14 cellular contexts compared by ENCODE assay signal in genomic region chr20:10513931-10514575, GRCh38.
DNase-seq lines count a peak whose midpoint lies in the region; ATAC-seq and TF ChIP-seq lines count a peak whose summit lies in the region.
"Had no signal": no experiment of that assay in that cellular context is flagged by ENCODE, and none has a peak within 500 bp of the region (broad histone marks: within the 10 kb centered on the region; RNA-seq: fewer than 3 reads in every experiment).

No MANE protein-coding gene starts in this region.

- H3K27me3 ChIP-seq in gastrocnemius medialis, result no peaks in the 10 kb centered on the region
- H3K27me3 ChIP-seq: colonic mucosa, right atrium auricular region had no signal

- H3K36me3 ChIP-seq in gastrocnemius medialis, result no peaks in the 10 kb centered on the region
- H3K36me3 ChIP-seq: colonic mucosa, right atrium auricular region, WERI-Rb-1 had no signal

- DNase-seq in NB4 (ENCODE audit: low read depth) (peak; percentile 66), erythroblast (lab: John Stamatoyannopoulos, UW) (no peak), gastrocnemius medialis (no peak), Right ventricle myocardium inferior (ENCODE audit: missing footprints) (no peak), cortex of kidney (lab: John Stamatoyannopoulos, UW) (no peak), NCI-H2171 treated with DMSO at 0.1 percent for 48 hours (lab: John Stamatoyannopoulos, UW) (no peak)
- DNase-seq: CD8-positive, alpha-beta memory T cell; colonic mucosa; NCI-H2107; substantia nigra; WERI-Rb-1 had no signal

- H3K9me3 ChIP-seq in gastrocnemius medialis, result no peaks in the 10 kb centered on the region
- H3K9me3 ChIP-seq: colonic mucosa, right atrium auricular region had no signal

- intact Hi-C loops in gastrocnemius medialis (cut with DNase I; ENCODE audit: low total_unique reads), result no loop called here
- intact Hi-C loops in Right ventricle myocardium inferior (cut with DNase I), result no loop called here

- TF ChIP-seq POLR2A in NB4 (IDR thresholded peaks at IDR 0.05; ENCODE audit: extremely low read depth, insufficient read length) (no peak), erythroblast (IDR thresholded peaks at IDR 0.05; ENCODE audit: low read length) (peak; percentile 6), gastrocnemius medialis (IDR thresholded peaks at IDR 0.05) (no peak)

- ATAC-seq in GM21529 (IDR thresholded peaks at IDR 0.05; ENCODE audit: unreplicated experiment) (peak; percentile 24), gastrocnemius medialis (no peak), Right ventricle myocardium inferior (no peak), GM21619 (IDR thresholded peaks at IDR 0.05; ENCODE audit: unreplicated experiment) (no peak)

- in situ Hi-C loops in gastrocnemius medialis (cut with MboI; ENCODE audit: low sequenced_read_pairs in 4 of 4), result no loop called here

- peak overlapping the region; percentile 2 for H3K4me3 ChIP-seq in NB4 (ENCODE audit: low read depth, low read length)
- no peak overlapping the region for H3K4me3 ChIP-seq in gastrocnemius medialis
- H3K4me3 ChIP-seq: colonic mucosa, right atrium auricular region had no signal

- peaks cover 5 to 23% of the 10 kb centered on the region in 2 donors for H3K4me1 ChIP-seq in gastrocnemius medialis
- H3K4me1 ChIP-seq: colonic mucosa had no signal

- H3K27ac ChIP-seq in gastrocnemius medialis, result peak overlapping the region; percentile 21 to 44 (median 26)
- H3K27ac ChIP-seq: colonic mucosa, right atrium auricular region, WERI-Rb-1 had no signal

- TF ChIP-seq CTCF in NB4 (IDR thresholded peaks at IDR 0.05; ENCODE audit: low read depth, low read length) (no peak), gastrocnemius medialis (IDR thresholded peaks at IDR 0.05 in 4 of 5, conservative IDR thresholded peaks at IDR 0.05 in 1 of 5) (no peak)
